24 cellular contexts compared by ENCODE assay signal in the genomic region with DNA sequence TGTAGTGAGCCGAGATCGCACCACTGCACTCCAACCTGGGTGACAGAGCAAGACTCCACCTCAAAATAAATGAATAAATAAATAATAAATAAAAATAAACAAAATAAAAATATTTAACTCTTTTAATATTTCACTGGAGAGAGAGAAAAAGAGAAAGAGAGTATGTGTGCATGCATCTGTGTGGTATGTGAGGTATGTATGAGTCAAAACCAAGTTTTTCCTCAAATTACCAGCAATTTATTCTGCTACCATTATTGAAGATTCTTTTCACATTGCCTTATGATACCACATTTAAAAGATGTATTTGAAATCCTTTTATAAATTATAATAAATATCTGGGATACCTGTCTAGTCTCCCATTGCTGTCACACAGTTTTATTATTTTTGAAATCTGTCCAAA.
DNase-seq lines count a peak whose midpoint lies in the region; ATAC-seq and TF ChIP-seq lines count a peak whose summit lies in the region.
"Had no signal": no experiment of that assay in that cellular context is flagged by ENCODE, and none has a peak within 500 bp of the region (broad histone marks: within the 10 kb centered on the region; RNA-seq: fewer than 3 reads in every experiment).

No MANE protein-coding gene starts in this region.

- no peaks in the 10 kb centered on the region for H3K9me3 ChIP-seq in mucosa of descending colon
- H3K9me3 ChIP-seq: A549, gastrocnemius medialis had no signal

- intact Hi-C loops in mucosa of descending colon (cut with DNase I, micrococcal nuclease) = no loop called here

- H3K36me3 ChIP-seq in mucosa of descending colon (ENCODE audit: low read depth) = no peaks in the 10 kb centered on the region
- H3K36me3 ChIP-seq: gastrocnemius medialis had no signal

- ATAC-seq in HG03571 (IDR thresholded peaks at IDR 0.05; ENCODE audit: unreplicated experiment) = no peak
- ATAC-seq in mucosa of descending colon = no peak
- ATAC-seq: A549, gastrocnemius medialis, K562, left cardiac atrium had no signal

- DNase-seq in AG08395 (ENCODE audit: low spot score) = peak; percentile 53
- DNase-seq in M059J (ENCODE audit: low read depth) = peak; percentile 39
- DNase-seq in choroid plexus epithelial cell (ENCODE audit: low read depth) = peak; percentile 64
- DNase-seq in kidney tubule cell (ENCODE audit: low spot score) = peak; percentile 63
- no peak for DNase-seq in mucosa of descending colon
- no peak for DNase-seq in activated CD4-positive, alpha-beta T cell treated with anti-CD3 and anti-CD28 coated beads for 48 hours
- DNase-seq in NCI-H69 (lab: John Stamatoyannopoulos, UW) = no peak
- DNase-seq: activated CD4-positive, alpha-beta T cell treated with anti-CD3 and anti-CD28 coated beads for 1 hour; activated CD8-positive, alpha-beta memory T cell treated with anti-CD3 and anti-CD28 coated beads for 24 hours; activated naive CD4-positive, alpha-beta T cell treated with Interleukin-2 at 50 U/mL for 16 hours; activated T-cell treated with anti-CD3 and anti-CD28 coated beads, Interleukin-2, amount 50 U/mL, for 24 hours; amygdala; gastrocnemius medialis; H9; left cardiac atrium; NCI-H1694 treated with DMSO at 0.1 percent for 48 hours; NCI-H2227 treated with DMSO at 0.1 percent for 48 hours; occipital lobe; OCI-M1; retina; Right ventricle myocardium superior had no signal

- TF ChIP-seq CTCF in choroid plexus epithelial cell (conservative IDR thresholded peaks at IDR 0.05; ENCODE audit: low read depth, low read length) (no peak), mucosa of descending colon (IDR thresholded peaks at IDR 0.05) (no peak)

- no peak overlapping the region for H3K4me3 ChIP-seq in choroid plexus epithelial cell (ENCODE audit: low read depth, low read length)
- H3K4me3 ChIP-seq in mucosa of descending colon = no peak overlapping the region
- H3K4me3 ChIP-seq: A549, gastrocnemius medialis, K562 had no signal

- peaks cover 12% of the 10 kb centered on the region for H3K4me1 ChIP-seq in mucosa of descending colon (ENCODE audit: low read depth)
- H3K4me1 ChIP-seq: A549, gastrocnemius medialis had no signal

Comparison
In these comparisons a context has a peak if more than half of its experiments do, and no peak if none do; other contexts are left out.
1. DNase-seq: peak in AG08395 (single experiment), M059J (single experiment), choroid plexus epithelial cell (single experiment) and kidney tubule cell (single experiment); none in mucosa of descending colon (0 of 3), activated CD4-positive, alpha-beta T cell treated with anti-CD3 and anti-CD28 coated beads for 48 hours (single experiment) and NCI-H69 (single experiment).